Comparison of ENCODE assay signal across 2 cellular contexts in the genomic region with DNA sequence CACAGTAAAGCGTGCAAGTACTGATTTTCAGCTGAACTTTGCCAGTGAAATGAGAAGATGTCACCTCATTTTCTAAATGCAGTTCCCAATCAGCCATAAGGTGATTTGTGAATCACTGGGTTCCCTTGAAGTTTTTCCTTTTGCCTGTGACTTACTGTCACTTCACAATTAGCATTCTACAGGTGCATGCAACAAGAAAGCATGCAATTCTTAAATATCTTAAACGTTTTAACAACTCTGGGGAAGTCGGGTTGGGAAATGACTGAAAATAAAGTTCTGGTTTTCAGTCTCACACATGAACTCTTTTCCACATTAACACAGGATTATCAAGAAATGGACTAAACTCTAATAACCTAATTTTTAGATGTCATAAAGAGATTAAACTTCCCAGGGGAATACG.
TF ChIP-seq lines count a peak whose summit lies in the region.

No MANE protein-coding gene starts in this region.

TF ChIP-seq in HEK293, 187 proteins besides CTCF, POLR2A, EP300 and RAD21:
- no peak for TF ChIP-seq SP7 (tag by site-specific recombination; IDR thresholded peaks at IDR 0.05)
- TF ChIP-seq ZNF571 (tag by site-specific recombination; IDR thresholded peaks at IDR 0.05) = no peak
- TF ChIP-seq SCRT1 (tag by site-specific recombination; IDR thresholded peaks at IDR 0.05; ENCODE audit: borderline replicate concordance) = peak; percentile 82; the same call in 1 of the 2 replicates
- TF ChIP-seq ZFHX2 (tag by site-specific recombination; conservative IDR thresholded peaks at IDR 0.05) = no peak
- TF ChIP-seq TRIM28 (IDR thresholded peaks at IDR 0.05; ENCODE audit: borderline replicate concordance, low read length) = no peak
- TF ChIP-seq SCRT2 (tag by site-specific recombination; IDR thresholded peaks at IDR 0.05) = peak; percentile 95
- no peak for TF ChIP-seq ZNF311 (tag by site-specific recombination; IDR thresholded peaks at IDR 0.05; ENCODE audit: borderline replicate concordance)
- no peak for TF ChIP-seq GLI4 (tag by site-specific recombination; IDR thresholded peaks at IDR 0.05)
- TF ChIP-seq ZFP37 (tag by site-specific recombination; IDR thresholded peaks at IDR 0.05) = no peak
TF ChIP-seq in HEK293: peak in this region for 2.

TF ChIP-seq in GM12878, 131 proteins besides CTCF, POLR2A, EP300 and RAD21:
- TF ChIP-seq NFYA (IDR thresholded peaks at IDR 0.05; ENCODE audit: borderline replicate concordance, low read depth, low read length) (no peak), BCL3 (IDR thresholded peaks at IDR 0.05; ENCODE audit: borderline replicate concordance, insufficient read depth, low read depth, low read length, poor library complexity, severe bottlenecking) (no peak), SMAD1 (IDR thresholded peaks at IDR 0.05; ENCODE audit: low read depth, partially characterized antibody) (no peak), TCF3 (IDR thresholded peaks at IDR 0.05; ENCODE audit: borderline replicate concordance, insufficient read depth, low read depth, low read length) (no peak), JUNB (IDR thresholded peaks at IDR 0.05) (no peak), CREB1 (IDR thresholded peaks at IDR 0.05; ENCODE audit: low read depth) (no peak)
- TF ChIP-seq, protein P1, sequence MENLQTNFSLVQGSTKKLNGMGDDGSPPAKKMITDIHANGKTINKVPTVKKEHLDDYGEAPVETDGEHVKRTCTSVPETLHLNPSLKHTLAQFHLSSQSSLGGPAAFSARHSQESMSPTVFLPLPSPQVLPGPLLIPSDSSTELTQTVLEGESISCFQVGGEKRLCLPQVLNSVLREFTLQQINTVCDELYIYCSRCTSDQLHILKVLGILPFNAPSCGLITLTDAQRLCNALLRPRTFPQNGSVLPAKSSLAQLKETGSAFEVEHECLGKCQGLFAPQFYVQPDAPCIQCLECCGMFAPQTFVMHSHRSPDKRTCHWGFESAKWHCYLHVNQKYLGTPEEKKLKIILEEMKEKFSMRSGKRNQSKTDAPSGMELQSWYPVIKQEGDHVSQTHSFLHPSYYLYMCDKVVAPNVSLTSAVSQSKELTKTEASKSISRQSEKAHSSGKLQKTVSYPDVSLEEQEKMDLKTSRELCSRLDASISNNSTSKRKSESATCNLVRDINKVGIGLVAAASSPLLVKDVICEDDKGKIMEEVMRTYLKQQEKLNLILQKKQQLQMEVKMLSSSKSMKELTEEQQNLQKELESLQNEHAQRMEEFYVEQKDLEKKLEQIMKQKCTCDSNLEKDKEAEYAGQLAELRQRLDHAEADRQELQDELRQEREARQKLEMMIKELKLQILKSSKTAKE (IDR thresholded peaks at IDR 0.05; ENCODE audit: low read depth, poor library complexity, severe bottlenecking) = no peak
TF ChIP-seq in GM12878: peak in this region for 0.
